1 cellular context compared by ENCODE assay signal in genomic region chr20:48336647-48337046, GRCh38.
TF ChIP-seq lines count a peak whose summit lies in the region.

No MANE protein-coding gene starts in this region.

TF ChIP-seq in GM23338, 12 proteins besides CTCF, POLR2A, EP300 and RAD21 (continued from another document):
- TF ChIP-seq STAT1 (IDR thresholded peaks at IDR 0.05; ENCODE audit: unreplicated experiment) (no peak), ZNF462 (CRISPR knock-in tag; IDR thresholded peaks at IDR 0.05) (no peak), EZH2 (IDR thresholded peaks at IDR 0.05; ENCODE audit: low read depth, unreplicated experiment) (no peak)
